21 cellular contexts compared by ENCODE assay signal in the genomic region with DNA sequence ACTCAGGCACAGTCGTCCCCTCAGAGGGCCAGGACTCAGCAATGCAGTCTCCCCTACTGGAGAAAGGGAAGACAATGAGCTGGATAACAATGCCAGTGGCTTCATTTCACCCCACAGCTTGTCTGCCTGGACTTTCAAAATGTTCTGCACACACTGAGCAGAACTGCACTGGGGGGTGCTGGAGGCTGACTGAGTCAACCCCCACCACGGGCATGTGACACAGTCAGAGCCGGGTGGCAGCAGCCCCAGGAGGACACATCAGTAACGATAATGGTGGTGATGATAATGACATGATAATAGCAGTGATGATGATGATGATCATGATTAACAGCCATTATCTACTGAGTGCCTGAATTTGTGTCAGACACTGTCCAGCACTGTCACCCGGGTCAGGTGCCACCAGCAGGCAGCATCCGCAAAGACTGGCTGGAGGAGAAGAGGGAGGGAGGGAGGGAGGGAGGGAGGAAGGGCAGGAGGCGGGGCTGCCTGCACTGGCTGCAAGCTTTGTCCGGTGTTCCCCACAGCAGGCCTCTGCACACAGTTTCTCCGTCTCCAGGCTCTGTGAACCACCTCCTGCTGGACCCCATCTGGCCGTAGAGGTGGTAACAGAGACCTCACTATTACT.
A peak's percentile ranks its signal among the peaks of the same experiment; 100 is the strongest.
DNase-seq lines count a peak whose midpoint lies in the region; ATAC-seq and TF ChIP-seq lines count a peak whose summit lies in the region.
"Had no signal": no experiment of that assay in that cellular context is flagged by ENCODE, and none has a peak within 500 bp of the region (broad histone marks: within the 10 kb centered on the region; RNA-seq: fewer than 3 reads in every experiment).

No MANE protein-coding gene starts in this region.

- TF ChIP-seq POLR2A in prostate gland (IDR thresholded peaks at IDR 0.05), result no peak

- no peaks in the 10 kb centered on the region for H3F3A ChIP-seq in GM23338 (replicated peaks; ENCODE audit: low read depth)
- H3F3A ChIP-seq in Loucy (ENCODE audit: low read depth), result peaks cover 4% of the 10 kb centered on the region; the same call in 1 of the 2 replicates

- H3K9me3 Mint-ChIP-seq in GM23338 (no peaks in the 10 kb centered on the region), natural killer cell (no peaks in the 10 kb centered on the region)
- H3K9me3 Mint-ChIP-seq: H9, neural crest cell, type B pancreatic cell had no signal

- peaks cover 3% of the 10 kb centered on the region for H3K27me3 Mint-ChIP-seq in GM23338 (ENCODE audit: insufficient read depth, low read depth, poor library complexity)
- H3K27me3 Mint-ChIP-seq in natural killer cell (ENCODE audit: low read depth in 2 of 2), result peaks cover 0 to 16% of the 10 kb centered on the region in 2 donors

- peak; percentile 16 for DNase-seq in GM23338 (ENCODE audit: low spot score)
- DNase-seq in heart right ventricle, result peak; percentile 29 to 32
- DNase-seq in natural killer cell, result no peak
- no peak for DNase-seq in NCI-H748 treated with DMSO at 0.1 percent for 48 hours (lab: John Stamatoyannopoulos, UW)
- no peak for DNase-seq in activated effector memory CD4-positive, alpha-beta T cell treated with anti-CD3 and anti-CD28 coated beads, Interleukin-2, amount 50 U/mL, for 16 hours
- no peak for DNase-seq in prostate gland (ENCODE audit: low spot score)
- DNase-seq: activated CD4-positive, alpha-beta T cell treated with anti-CD3 and anti-CD28 coated beads, Interleukin-2, amount 50 U/mL, for 1 hour; activated gamma-delta T cell; amniotic stem cell; foreskin fibroblast; H9; kidney glomerular epithelial cell; NCI-H1105 treated with DMSO at 0.1 percent for 48 hours; NCI-H82; stimulated activated CD4-positive, alpha-beta T cell treated with anti-CD3 and anti-CD28 coated beads, Interleukin-4, amount 100 ng/mL, for 24 hours had no signal

- H3K4me3 Mint-ChIP-seq in GM23338, result no peak overlapping the region
- H3K4me3 Mint-ChIP-seq in natural killer cell, result peak overlapping the region; percentile 72
- H3K4me3 Mint-ChIP-seq: H9, neural crest cell, type B pancreatic cell had no signal

- WGBS in heart right ventricle, 2 donors, result 27 to 37% methylated on average over 10 of the region's 10 CpGs
- 60% methylated on average over 10 of the region's 10 CpGs for WGBS in prostate gland

- no peaks in the 10 kb centered on the region for H3K79me2 ChIP-seq in GM23338 (replicated peaks; ENCODE audit: insufficient read depth)
- no peaks in the 10 kb centered on the region for H3K79me2 ChIP-seq in Loucy (ENCODE audit: insufficient read depth, low read length)

- H3K27ac ChIP-seq in GM23338 (ENCODE audit: low read depth) (no peak overlapping the region), heart right ventricle (peak overlapping the region in 1 of 10 donors; percentile 28), prostate gland (no peak overlapping the region)
- H3K27ac ChIP-seq: dorsolateral prefrontal cortex, epithelial cell of prostate had no signal

- H3K4me1 ChIP-seq in GM23338 (ENCODE audit: insufficient read depth), result no peaks in the 10 kb centered on the region
- peaks cover 22% of the 10 kb centered on the region for H3K4me1 ChIP-seq in Loucy (ENCODE audit: insufficient read depth, low read length, poor library complexity, severe bottlenecking)
- H3K4me1 ChIP-seq in heart right ventricle, result peaks cover 0 to 25% (median 10%) of the 10 kb centered on the region in 9 donors
- H3K4me1 ChIP-seq in prostate gland (replicated peaks), result no peaks in the 10 kb centered on the region

- H4K20me1 ChIP-seq in GM23338 (replicated peaks; ENCODE audit: insufficient read depth) (no peaks in the 10 kb centered on the region), Loucy (ENCODE audit: insufficient read depth, low read length, poor library complexity, severe bottlenecking) (no peaks in the 10 kb centered on the region)

- no peaks in the 10 kb centered on the region for H3K9me2 ChIP-seq in GM23338 (ENCODE audit: insufficient read depth)
- no peaks in the 10 kb centered on the region for H3K9me2 ChIP-seq in Loucy (replicated peaks; ENCODE audit: low read depth, low read length)

- H3K9me3 ChIP-seq in Loucy (ENCODE audit: insufficient read depth, low read depth, low read length) (no peaks in the 10 kb centered on the region), heart right ventricle (no peaks in the 10 kb centered on the region), prostate gland (no peaks in the 10 kb centered on the region)

- H3K4me1 Mint-ChIP-seq in GM23338 (peaks cover 3% of the 10 kb centered on the region; the same call in 1 of the 3 replicates), natural killer cell (peaks cover 35 to 38% of the 10 kb centered on the region in 2 donors)

- H3K4me2 ChIP-seq in GM23338 (no peak overlapping the region), Loucy (ENCODE audit: low read depth, low read length, poor library complexity, severe bottlenecking) (peak overlapping the region; percentile 77)
- H3K4me2 ChIP-seq: smooth muscle cell had no signal

- intact Hi-C loops in heart right ventricle (cut with DNase I), result loop anchor here in 6 of 10 donors (10.0 kb wide), 3 partner anchors 66 to 194 kb away; a partner anchor contains a TSS
- intact Hi-C loops in natural killer cell (cut with micrococcal nuclease), result no loop called here
- intact Hi-C loops in prostate gland (cut with DNase I), result no loop called here

- H2AFZ ChIP-seq in GM23338 (no peak overlapping the region), Loucy (ENCODE audit: low read length) (no peak overlapping the region)

- peak; percentile 79 for ATAC-seq in GM23338
- peak; percentile 65 to 89 (median 76) for ATAC-seq in heart right ventricle
- peak; percentile 38 to 72 (median 67) for ATAC-seq in natural killer cell

- H3K27me3 ChIP-seq in GM23338 (ENCODE audit: insufficient read depth) (no peaks in the 10 kb centered on the region), Loucy (ENCODE audit: insufficient read depth, low read length, poor library complexity, severe bottlenecking) (no peaks in the 10 kb centered on the region), heart right ventricle (no peaks in the 10 kb centered on the region), prostate gland (replicated peaks; ENCODE audit: insufficient read depth) (no peaks in the 10 kb centered on the region)
- H3K27me3 ChIP-seq: dorsolateral prefrontal cortex had no signal

- H3K4me3 ChIP-seq in GM23338, result no peak overlapping the region
- H3K4me3 ChIP-seq in Loucy (ENCODE audit: low read length, poor library complexity, severe bottlenecking), result peak overlapping the region; percentile 59
- H3K4me3 ChIP-seq in heart right ventricle, result no peak overlapping the region
- no peak overlapping the region for H3K4me3 ChIP-seq in prostate gland
- H3K4me3 ChIP-seq: smooth muscle cell had no signal

- H3K36me3 Mint-ChIP-seq in GM23338 (ENCODE audit: low read depth), result no peaks in the 10 kb centered on the region
- H3K36me3 Mint-ChIP-seq in natural killer cell, result no peaks in the 10 kb centered on the region
- H3K36me3 Mint-ChIP-seq: type B pancreatic cell had no signal

- H3K27ac Mint-ChIP-seq in GM23338 (no peak overlapping the region), natural killer cell (peak overlapping the region; percentile 56 to 85)
- H3K27ac Mint-ChIP-seq: H9, type B pancreatic cell had no signal

- TF ChIP-seq CTCF in GM23338 (conservative IDR thresholded peaks at IDR 0.05; ENCODE audit: low read depth in 2 of 2) (0 out of 4 replicates have a peak, but pooled peaks of 1 of the 2 experiments have one; percentile 12), Loucy (conservative IDR thresholded peaks at IDR 0.05; ENCODE audit: low read length) (no peak), heart right ventricle (IDR thresholded peaks at IDR 0.05) (peak in 1 of 9 donors; percentile 8), natural killer cell (IDR thresholded peaks at IDR 0.05) (no peak), prostate gland (IDR thresholded peaks at IDR 0.05) (no peak)

- no peak overlapping the region for H3K9ac ChIP-seq in Loucy (ENCODE audit: low read depth, low read length, poor library complexity, severe bottlenecking)

- no peaks in the 10 kb centered on the region for H3K36me3 ChIP-seq in GM23338 (ENCODE audit: insufficient read depth)
- H3K36me3 ChIP-seq in Loucy (ENCODE audit: insufficient read depth, low read length), result no peaks in the 10 kb centered on the region
- H3K36me3 ChIP-seq in heart right ventricle, result peaks cover 0 to 9% (median 0%) of the 10 kb centered on the region in 9 donors
- H3K36me3 ChIP-seq in prostate gland, result no peaks in the 10 kb centered on the region

Comparison
In these comparisons a context has a peak if more than half of its experiments do, and no peak if none do; other contexts are left out.
1. DNase-seq: peak in GM23338 (single experiment) and heart right ventricle (2 of 2); none in natural killer cell (single experiment), NCI-H748 treated with DMSO at 0.1 percent for 48 hours (single experiment), activated effector memory CD4-positive, alpha-beta T cell treated with anti-CD3 and anti-CD28 coated beads, Interleukin-2, amount 50 U/mL, for 16 hours (single experiment) and prostate gland (single experiment).
2. intact Hi-C loops: an anchor here in heart right ventricle (10.0 kb wide); none called in natural killer cell and prostate gland.
3. Peak in every context shown above with its lines, with median percentiles within 50 percentile points of each other: ATAC-seq.